8 cellular contexts compared by ENCODE assay signal in genomic region chr6:113632220-113632864, GRCh38.
A peak's percentile ranks its signal among the peaks of the same experiment; 100 is the strongest.
DNase-seq lines count a peak whose midpoint lies in the region; ATAC-seq and TF ChIP-seq lines count a peak whose summit lies in the region.

No MANE protein-coding gene starts in this region.

- CTCF ChIA-PET in CD4-positive, alpha-beta memory T cell (lab: Charles Lee; ENCODE audit: partially characterized antibody) = interaction anchor here (0.7 kb wide), 1 partner anchor 10 kb away, joined by 3 read pairs; no protein-coding TSS in a partner anchor

- peaks cover 18 to 29% (median 23%) of the 10 kb centered on the region in 4 donors for H3K4me1 Mint-ChIP-seq in CD4-positive, alpha-beta memory T cell

- no peak overlapping the region for H3K27ac ChIP-seq in CD4-positive, alpha-beta memory T cell (ENCODE audit: low read depth, low read length)

- DNase-seq in CD4-positive, alpha-beta memory T cell = peak in 2 of 5 donors; percentile 2 to 44
- peak; percentile 46 for DNase-seq in activated CD4-positive, CD25-positive, alpha-beta regulatory T cell treated with anti-CD3 and anti-CD28 coated beads, Interleukin-2, amount 50 U/mL, for 72 hours
- peak; percentile 94 for DNase-seq in fibroblast of the aortic adventitia (ENCODE audit: low read depth)
- peak; percentile 93 for DNase-seq in pulmonary artery endothelial cell (ENCODE audit: low read depth, low spot score)
- DNase-seq in BE2C = no peak
- DNase-seq in NCI-H1092 treated with DMSO at 0.1 percent for 48 hours (lab: John Stamatoyannopoulos, UW) = no peak

- H3K4me3 ChIP-seq in CD4-positive, alpha-beta memory T cell (ENCODE audit: low read length in 2 of 2) = no peak overlapping the region
- H3K4me3 ChIP-seq in fibroblast of the aortic adventitia (ENCODE audit: low read depth, low read length) (peak overlapping the region; percentile 55), BE2C (ENCODE audit: low read depth, low read length) (no peak overlapping the region)

- peaks cover 0 to 4% (median 0%) of the 10 kb centered on the region in 8 donors for H3K9me3 Mint-ChIP-seq in CD4-positive, alpha-beta memory T cell

- no peaks in the 10 kb centered on the region for H3K9me3 ChIP-seq in CD4-positive, alpha-beta memory T cell (ENCODE audit: control insufficient read depth in 1 of 2, low read length in 2 of 2)
- no peaks in the 10 kb centered on the region for H3K9me3 ChIP-seq in BE2C

- H3K27me3 ChIP-seq in CD4-positive, alpha-beta memory T cell (ENCODE audit: insufficient read depth, low read length) = no peaks in the 10 kb centered on the region
- H3K27me3 ChIP-seq in BE2C = no peaks in the 10 kb centered on the region

- TF ChIP-seq CTCF in fibroblast of the aortic adventitia (IDR thresholded peaks at IDR 0.05; ENCODE audit: insufficient read depth, low read length) (no peak), BE2C (IDR thresholded peaks at IDR 0.05; ENCODE audit: low read depth, low read length) (no peak)

- POLR2A ChIA-PET in CD4-positive, alpha-beta memory T cell (lab: Charles Lee; ENCODE audit: partially characterized antibody) = no interaction called here

- no peaks in the 10 kb centered on the region for H3K36me3 ChIP-seq in CD4-positive, alpha-beta memory T cell (ENCODE audit: insufficient read depth, low read length)
- no peaks in the 10 kb centered on the region for H3K36me3 ChIP-seq in BE2C

- peak overlapping the region in 5 of 7 donors; percentile 32 to 77 (median 76) for H3K27ac Mint-ChIP-seq in CD4-positive, alpha-beta memory T cell

- ATAC-seq in GM19452 (IDR thresholded peaks at IDR 0.05; ENCODE audit: unreplicated experiment) = peak; percentile 42
- peak; percentile 39 for ATAC-seq in HG03457 (IDR thresholded peaks at IDR 0.05; ENCODE audit: unreplicated experiment)

- H3K4me3 Mint-ChIP-seq in CD4-positive, alpha-beta memory T cell = peak overlapping the region in 7 of 8 donors; percentile 57 to 78 (median 68)

- peaks cover 0 to 1% of the 10 kb centered on the region in 2 donors for H3K27me3 Mint-ChIP-seq in CD4-positive, alpha-beta memory T cell

- peaks cover 29% of the 10 kb centered on the region for H3K4me1 ChIP-seq in CD4-positive, alpha-beta memory T cell (ENCODE audit: insufficient read depth, low read length)
- no peaks in the 10 kb centered on the region; the same call in 1 of the 2 replicates for H3K4me1 ChIP-seq in BE2C

- intact Hi-C loops in CD4-positive, alpha-beta memory T cell (cut with micrococcal nuclease) = no loop called here

- H3K36me3 Mint-ChIP-seq in CD4-positive, alpha-beta memory T cell = no peaks in the 10 kb centered on the region

Comparison
In these comparisons a context has a peak if more than half of its experiments do, and no peak if none do; other contexts are left out.
1. DNase-seq: peak in activated CD4-positive, CD25-positive, alpha-beta regulatory T cell treated with anti-CD3 and anti-CD28 coated beads, Interleukin-2, amount 50 U/mL, for 72 hours (single experiment), fibroblast of the aortic adventitia (single experiment) and pulmonary artery endothelial cell (single experiment); none in BE2C (single experiment) and NCI-H1092 treated with DMSO at 0.1 percent for 48 hours (single experiment).